In genomic region chr2:153320892-153321291, GRCh38 we compare ENCODE assay signal across 23 cellular contexts.
"Had no signal": no experiment of that assay in that cellular context is flagged by ENCODE, and none has a peak within 500 bp of the region (broad histone marks: within the 10 kb centered on the region; RNA-seq: fewer than 3 reads in every experiment).

No MANE protein-coding gene starts in this region.

- ATAC-seq: gastrocnemius medialis, heart left ventricle, left cardiac atrium, left lung, left ventricle myocardium superior, lower lobe of right lung, mucosa of descending colon had no signal

- H3K27ac ChIP-seq: coronary artery, esophagus squamous epithelium, gastrocnemius medialis, heart left ventricle, hepatocyte, left lung, lower lobe of right lung had no signal

- H3K9me3 ChIP-seq: esophagus squamous epithelium, gastrocnemius medialis, lower lobe of right lung, mucosa of descending colon had no signal

- H3K4me3 ChIP-seq: coronary artery, dorsolateral prefrontal cortex, esophagus squamous epithelium, gastrocnemius medialis, heart left ventricle, hepatocyte, left lung, lower lobe of right lung, mucosa of descending colon had no signal

- FAIRE-seq: colon, endothelial cell of umbilical vein, islet of Langerhans, keratinocyte had no signal

- H3K4me1 ChIP-seq: esophagus squamous epithelium, gastrocnemius medialis, heart left ventricle, left lung, lower lobe of right lung had no signal

- H3K27me3 ChIP-seq: dorsolateral prefrontal cortex, esophagus squamous epithelium, gastrocnemius medialis, heart left ventricle, hepatocyte, left lung had no signal

- DNase-seq: dermis blood vessel endothelial cell; dorsolateral prefrontal cortex; effector CD4-positive, alpha-beta T cell; effector memory CD4-positive, alpha-beta T cell; esophagus squamous epithelium; foreskin fibroblast; foreskin melanocyte; gastrocnemius medialis; heart left ventricle; immature natural killer cell; left cardiac atrium; left lung; left ventricle myocardium superior; lower lobe of right lung; mesenchymal stem cell; mucosa of descending colon; naive B cell had no signal

- H3K36me3 ChIP-seq: esophagus squamous epithelium, gastrocnemius medialis, heart left ventricle, left lung, lower lobe of right lung had no signal
